Comparison of ENCODE assay signal across 1 cellular context in the genomic region with DNA sequence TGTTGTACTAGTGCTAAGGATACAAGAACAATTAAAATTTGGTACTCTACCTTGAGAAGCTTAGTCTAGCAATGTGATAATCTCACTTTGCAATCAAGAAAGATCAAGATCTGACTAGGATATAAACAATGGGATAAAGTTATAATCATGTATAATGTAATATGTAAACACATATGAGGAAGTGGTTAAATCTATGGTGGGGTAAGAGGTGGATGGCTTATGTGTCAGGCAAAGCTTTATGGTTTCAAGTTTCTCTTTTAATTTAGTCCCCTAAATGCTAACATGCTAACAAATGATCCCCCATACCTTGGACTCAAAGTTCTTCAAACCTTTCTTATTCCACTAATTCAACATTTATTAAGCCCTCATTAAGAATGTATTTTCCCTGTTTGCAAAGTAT.
TF ChIP-seq lines count a peak whose summit lies in the region.

No MANE protein-coding gene starts in this region.

TF ChIP-seq in WTC11, 78 proteins besides CTCF, POLR2A, EP300 and RAD21 (continued from another document):
- TF ChIP-seq, protein P1, sequence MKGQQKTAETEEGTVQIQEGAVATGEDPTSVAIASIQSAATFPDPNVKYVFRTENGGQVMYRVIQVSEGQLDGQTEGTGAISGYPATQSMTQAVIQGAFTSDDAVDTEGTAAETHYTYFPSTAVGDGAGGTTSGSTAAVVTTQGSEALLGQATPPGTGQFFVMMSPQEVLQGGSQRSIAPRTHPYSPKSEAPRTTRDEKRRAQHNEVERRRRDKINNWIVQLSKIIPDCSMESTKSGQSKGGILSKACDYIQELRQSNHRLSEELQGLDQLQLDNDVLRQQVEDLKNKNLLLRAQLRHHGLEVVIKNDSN (CRISPR knock-in tag; IDR thresholded peaks at IDR 0.05): no peak
- TF ChIP-seq EMX1 (CRISPR knock-in tag; IDR thresholded peaks at IDR 0.05): no peak
- TF ChIP-seq, protein P2, sequence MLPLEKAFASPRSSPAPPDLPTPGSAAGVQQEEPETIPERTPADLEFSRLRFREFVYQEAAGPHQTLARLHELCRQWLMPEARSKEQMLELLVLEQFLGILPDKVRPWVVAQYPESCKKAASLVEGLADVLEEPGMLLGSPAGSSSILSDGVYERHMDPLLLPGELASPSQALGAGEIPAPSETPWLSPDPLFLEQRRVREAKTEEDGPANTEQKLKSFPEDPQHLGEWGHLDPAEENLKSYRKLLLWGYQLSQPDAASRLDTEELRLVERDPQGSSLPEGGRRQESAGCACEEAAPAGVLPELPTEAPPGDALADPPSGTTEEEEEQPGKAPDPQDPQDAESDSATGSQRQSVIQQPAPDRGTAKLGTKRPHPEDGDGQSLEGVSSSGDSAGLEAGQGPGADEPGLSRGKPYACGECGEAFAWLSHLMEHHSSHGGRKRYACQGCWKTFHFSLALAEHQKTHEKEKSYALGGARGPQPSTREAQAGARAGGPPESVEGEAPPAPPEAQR (CRISPR knock-in tag; IDR thresholded peaks at IDR 0.05): no peak
- TF ChIP-seq, protein P3, sequence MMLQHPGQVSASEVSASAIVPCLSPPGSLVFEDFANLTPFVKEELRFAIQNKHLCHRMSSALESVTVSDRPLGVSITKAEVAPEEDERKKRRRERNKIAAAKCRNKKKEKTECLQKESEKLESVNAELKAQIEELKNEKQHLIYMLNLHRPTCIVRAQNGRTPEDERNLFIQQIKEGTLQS (CRISPR knock-in tag; conservative IDR thresholded peaks at IDR 0.05): no peak
- no peak for TF ChIP-seq ESRRA (CRISPR knock-in tag; IDR thresholded peaks at IDR 0.05; ENCODE audit: borderline replicate concordance)
- TF ChIP-seq, protein P4, sequence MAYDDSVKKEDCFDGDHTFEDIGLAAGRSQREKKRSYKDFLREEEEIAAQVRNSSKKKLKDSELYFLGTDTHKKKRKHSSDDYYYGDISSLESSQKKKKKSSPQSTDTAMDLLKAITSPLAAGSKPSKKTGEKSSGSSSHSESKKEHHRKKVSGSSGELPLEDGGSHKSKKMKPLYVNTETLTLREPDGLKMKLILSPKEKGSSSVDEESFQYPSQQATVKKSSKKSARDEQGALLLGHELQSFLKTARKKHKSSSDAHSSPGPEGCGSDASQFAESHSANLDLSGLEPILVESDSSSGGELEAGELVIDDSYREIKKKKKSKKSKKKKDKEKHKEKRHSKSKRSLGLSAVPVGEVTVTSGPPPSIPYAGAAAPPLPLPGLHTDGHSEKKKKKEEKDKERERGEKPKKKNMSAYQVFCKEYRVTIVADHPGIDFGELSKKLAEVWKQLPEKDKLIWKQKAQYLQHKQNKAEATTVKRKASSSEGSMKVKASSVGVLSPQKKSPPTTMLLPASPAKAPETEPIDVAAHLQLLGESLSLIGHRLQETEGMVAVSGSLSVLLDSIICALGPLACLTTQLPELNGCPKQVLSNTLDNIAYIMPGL (CRISPR knock-in tag; IDR thresholded peaks at IDR 0.05): no peak
- TF ChIP-seq NR3C1 (CRISPR knock-in tag; conservative IDR thresholded peaks at IDR 0.05; ENCODE audit: low read depth): no peak
- no peak for TF ChIP-seq HMGA2 (CRISPR knock-in tag; IDR thresholded peaks at IDR 0.05)
- no peak for TF ChIP-seq SMAD4 (CRISPR knock-in tag; IDR thresholded peaks at IDR 0.05)
